Comparison of ENCODE assay signal across 17 cellular contexts in the genomic region with DNA sequence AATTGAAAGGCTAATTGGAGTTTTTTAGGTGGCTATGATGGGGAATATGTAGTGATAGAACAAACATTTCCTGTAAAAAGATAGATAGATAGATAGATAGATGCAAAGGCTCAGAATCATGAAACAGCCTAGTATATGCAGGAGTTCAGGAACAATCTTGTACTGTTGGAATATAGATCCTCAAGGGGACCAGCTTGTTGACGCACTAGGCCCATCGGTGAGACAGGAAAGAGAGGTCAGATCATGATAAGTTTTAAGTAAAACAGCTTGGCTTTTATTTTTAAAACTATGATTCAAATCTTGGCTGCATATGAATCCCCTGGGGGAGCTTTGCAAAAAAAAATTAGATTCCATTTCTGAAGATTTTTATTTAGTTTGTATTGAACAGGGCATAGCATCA.
A peak's percentile ranks its signal among the peaks of the same experiment; 100 is the strongest.
DNase-seq lines count a peak whose midpoint lies in the region; ATAC-seq and TF ChIP-seq lines count a peak whose summit lies in the region.
"Had no signal": no experiment of that assay in that cellular context is flagged by ENCODE, and none has a peak within 500 bp of the region (broad histone marks: within the 10 kb centered on the region; RNA-seq: fewer than 3 reads in every experiment).

No MANE protein-coding gene starts in this region.

- H3K36me3 ChIP-seq in ascending aorta = no peaks in the 10 kb centered on the region

- H3K4me3 ChIP-seq in right cardiac atrium (ENCODE audit: low read length) = no peak overlapping the region
- no peak overlapping the region for H3K4me3 ChIP-seq in ascending aorta
- no peak overlapping the region for H3K4me3 ChIP-seq in fibroblast of mammary gland (ENCODE audit: control insufficient read depth, low read depth, low read length)
- H3K4me3 ChIP-seq: A549 had no signal

- TF ChIP-seq CTCF in ascending aorta (IDR thresholded peaks at IDR 0.05) = no peak
- no peak for TF ChIP-seq CTCF in fibroblast of mammary gland (conservative IDR thresholded peaks at IDR 0.05; ENCODE audit: control insufficient read depth, insufficient read depth, low read depth, low read length)

- H3K4me1 ChIP-seq in right cardiac atrium (ENCODE audit: control insufficient read depth, insufficient read depth, low read length) (no peaks in the 10 kb centered on the region), ascending aorta (peaks cover 0 to 2% of the 10 kb centered on the region in 2 donors)
- H3K4me1 ChIP-seq: A549, Caco-2 had no signal

- 26% methylated on average over 2 of the region's 2 CpGs for WGBS in right cardiac atrium

- H3K9me3 ChIP-seq in right cardiac atrium (ENCODE audit: control insufficient read depth, low read length) (no peaks in the 10 kb centered on the region), ascending aorta (no peaks in the 10 kb centered on the region)
- H3K9me3 ChIP-seq: A549, Caco-2 had no signal

- H3K27me3 ChIP-seq in right cardiac atrium (ENCODE audit: control insufficient read depth, insufficient read depth) (no peaks in the 10 kb centered on the region), ascending aorta (no peaks in the 10 kb centered on the region)

- intact Hi-C loops in Right ventricle myocardium inferior (cut with DNase I) (no loop called here), right cardiac atrium (cut with DNase I) (no loop called here), ascending aorta (cut with DNase I) (no loop called here)

- DNase-seq in Right ventricle myocardium inferior (ENCODE audit: missing footprints) = no peak
- no peak for DNase-seq in right cardiac atrium
- DNase-seq in ascending aorta (ENCODE audit: low spot score in 2 of 2) = no peak
- peak; percentile 11 for DNase-seq in fibroblast of mammary gland (ENCODE audit: low read depth)
- peak; percentile 45 for DNase-seq in stromal cell of bone marrow (ENCODE audit: low read depth)
- DNase-seq in inferior parietal cortex (ENCODE audit: extremely low spot score) = no peak
- DNase-seq in DMS114 treated with DMSO at 0.1 percent for 48 hours (lab: John Stamatoyannopoulos, UW; ENCODE audit: unreplicated experiment) = no peak
- DNase-seq: AML-193; Caco-2; CD4-positive, alpha-beta T cell; DMS153; DMS79 treated with DMSO at 0.1 percent for 48 hours; GF-D8; H9 had no signal

- H3K27ac ChIP-seq in right cardiac atrium (ENCODE audit: low read length) (no peak overlapping the region), ascending aorta (peak overlapping the region; percentile 3 to 31)
- H3K27ac ChIP-seq: 22Rv1, A549, C4-2B had no signal

- ATAC-seq in Right ventricle myocardium inferior (peak; percentile 92), right cardiac atrium (no peak)
- ATAC-seq: A549 had no signal

Comparison
In these comparisons a context has a peak if more than half of its experiments do, and no peak if none do; other contexts are left out.
1. DNase-seq: peak in fibroblast of mammary gland (single experiment) and stromal cell of bone marrow (single experiment); none in Right ventricle myocardium inferior (single experiment), right cardiac atrium (0 of 3), ascending aorta (0 of 2), inferior parietal cortex (single experiment) and DMS114 treated with DMSO at 0.1 percent for 48 hours (single experiment).